Comparison of ENCODE assay signal across 29 cellular contexts in the genomic region with DNA sequence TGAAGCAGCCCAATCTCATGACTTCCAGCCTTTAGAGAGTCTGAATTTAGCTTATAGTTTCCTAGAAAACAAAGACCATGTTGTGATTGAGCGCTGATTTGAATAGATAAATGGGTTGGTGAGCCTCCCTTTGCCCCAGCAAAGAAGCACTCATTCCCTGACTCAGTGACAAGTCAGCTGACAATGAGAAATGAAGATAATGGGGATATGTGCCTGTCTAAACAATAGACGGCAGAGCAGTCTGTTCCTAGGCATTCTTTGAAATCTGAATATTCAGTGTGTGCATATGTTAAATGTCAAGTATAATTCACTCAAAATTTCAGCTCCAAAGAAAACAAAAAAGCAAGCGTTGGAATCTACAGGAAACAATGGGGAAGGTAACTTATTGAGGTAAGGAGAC.
"Had no signal": no experiment of that assay in that cellular context is flagged by ENCODE, and none has a peak within 500 bp of the region (broad histone marks: within the 10 kb centered on the region; RNA-seq: fewer than 3 reads in every experiment).

No MANE protein-coding gene starts in this region.

- H3K4me3 ChIP-seq: ascending aorta, breast epithelium, cardiac muscle cell, coronary artery, dorsolateral prefrontal cortex had no signal

- H3K27me3 Mint-ChIP-seq: activated CD4-positive, alpha-beta memory T cell treated with anti-CD3 and anti-CD28 coated beads, Interleukin-2, amount 10 ng/mL, durations not matched to agents 7 days and 5 days; activated CD4-positive, alpha-beta T cell treated with anti-CD3 and anti-CD28 coated beads, Interleukin-2, amount 10 ng/mL, durations not matched to agents 7 days and 5 days; activated naive CD4-positive, alpha-beta T cell treated with anti-CD3 and anti-CD28 coated beads, Interleukin-2, amount 10 ng/mL, durations not matched to agents 7 days and 5 days; activated naive CD8-positive, alpha-beta T cell treated with anti-CD3 and anti-CD28 coated beads, Interleukin-2, amount 10 ng/mL, durations not matched to agents 7 days and 5 days; activated T-cell treated with anti-CD3 and anti-CD28 coated beads, Interleukin-2, amount 50 U/mL, for 24 hours; dendritic cell treated with granulocyte-macrophage colony-stimulating factor and Interleukin-4, amounts not matched to agents 40 ng/mL and 50 ng/mL, for 4 days had no signal

- H3K36me3 Mint-ChIP-seq: activated naive CD4-positive, alpha-beta T cell treated with anti-CD3 and anti-CD28 coated beads, Interleukin-2, amount 10 ng/mL, durations not matched to agents 7 days and 5 days; activated naive CD4-positive, alpha-beta T cell treated with anti-CD3 and anti-CD28 coated beads, Interleukin-2, amount 50 U/mL, for 72 hours; activated naive CD8-positive, alpha-beta T cell treated with anti-CD3 and anti-CD28 coated beads, Interleukin-2, amount 10 ng/mL, durations not matched to agents 7 days and 5 days; brain had no signal

- H3K9me3 ChIP-seq: ascending aorta, breast epithelium had no signal

- H3K4me1 ChIP-seq: ascending aorta, breast epithelium had no signal

- ATAC-seq: activated CD4-positive, alpha-beta T cell treated with anti-CD3 and anti-CD28 coated beads for 36 hours; activated naive CD4-positive, alpha-beta T cell treated with anti-CD3 and anti-CD28 coated beads, Interleukin-2, amount 50 U/mL, for 72 hours; activated T-cell treated with anti-CD3 and anti-CD28 coated beads, Interleukin-2, amount 50 U/mL, for 72 hours; esophagus mucosa had no signal

- H3K27ac ChIP-seq: ascending aorta, breast epithelium, cardiac muscle cell, coronary artery, dorsolateral prefrontal cortex had no signal

- H3K27ac Mint-ChIP-seq: activated CD4-positive, alpha-beta memory T cell treated with anti-CD3 and anti-CD28 coated beads, Interleukin-2, amount 10 ng/mL, durations not matched to agents 7 days and 5 days; activated CD4-positive, alpha-beta T cell treated with anti-CD3 and anti-CD28 coated beads for 36 hours; activated CD4-positive, alpha-beta T cell treated with anti-CD3 and anti-CD28 coated beads, Interleukin-2, amount 10 ng/mL, durations not matched to agents 7 days and 5 days; activated naive CD4-positive, alpha-beta T cell treated with anti-CD3 and anti-CD28 coated beads, Interleukin-2, amount 10 ng/mL, durations not matched to agents 7 days and 5 days; activated naive CD4-positive, alpha-beta T cell treated with anti-CD3 and anti-CD28 coated beads, Interleukin-2, amount 50 U/mL, for 72 hours; activated naive CD8-positive, alpha-beta T cell treated with anti-CD3 and anti-CD28 coated beads, Interleukin-2, amount 10 ng/mL, durations not matched to agents 7 days and 5 days; activated T-cell treated with anti-CD3 and anti-CD28 coated beads, Interleukin-2, amount 50 U/mL, for 24 hours; activated T-cell treated with anti-CD3 and anti-CD28 coated beads, Interleukin-2, amount 50 U/mL, for 72 hours; brain; dendritic cell treated with granulocyte-macrophage colony-stimulating factor and Interleukin-4, amounts not matched to agents 40 ng/mL and 50 ng/mL, for 4 days; endodermal cell had no signal

- DNase-seq: activated CD4-positive, alpha-beta memory T cell treated with anti-CD3 and anti-CD28 coated beads, Interleukin-2, amount 10 ng/mL, durations not matched to agents 7 days and 5 days; activated CD4-positive, alpha-beta T cell treated with anti-CD3 and anti-CD28 coated beads for 36 hours; activated CD4-positive, alpha-beta T cell treated with anti-CD3 and anti-CD28 coated beads, Interleukin-2, amount 10 ng/mL, durations not matched to agents 7 days and 5 days; activated CD4-positive, alpha-beta T cell treated with anti-CD3 and anti-CD28 coated beads, Interleukin-2, amount 50 U/mL, for 4 hours; activated CD4-positive, CD25-positive, alpha-beta regulatory T cell; activated CD4-positive, CD25-positive, alpha-beta regulatory T cell treated with anti-CD3 and anti-CD28 coated beads, Interleukin-2, amount 50 U/mL, for 72 hours; activated CD8-positive, alpha-beta memory T cell treated with anti-CD3 and anti-CD28 coated beads, Interleukin-2, amount 50 U/mL, for 48 hours; activated gamma-delta T cell; activated naive CD4-positive, alpha-beta T cell; activated naive CD4-positive, alpha-beta T cell treated with anti-CD3 and anti-CD28 coated beads, Interleukin-2, amount 10 ng/mL, durations not matched to agents 7 days and 5 days; activated naive CD8-positive, alpha-beta T cell treated with anti-CD3 and anti-CD28 coated beads, Interleukin-2, amount 10 ng/mL, durations not matched to agents 7 days and 5 days; activated T-cell treated with anti-CD3 and anti-CD28 coated beads for 4 hours; activated T-cell treated with anti-CD3 and anti-CD28 coated beads, Interleukin-2, amount 50 U/mL, for 24 hours; activated T-cell treated with anti-CD3 and anti-CD28 coated beads, Interleukin-2, amount 50 U/mL, for 72 hours; central memory CD4-positive, alpha-beta T cell; cerebellar nuclear complex; dorsolateral prefrontal cortex; effector memory CD4-positive, alpha-beta T cell; endodermal cell; foreskin fibroblast; T-helper 2 cell had no signal

- H3K4me1 Mint-ChIP-seq: activated CD4-positive, alpha-beta memory T cell treated with anti-CD3 and anti-CD28 coated beads, Interleukin-2, amount 10 ng/mL, durations not matched to agents 7 days and 5 days; activated CD4-positive, alpha-beta T cell treated with anti-CD3 and anti-CD28 coated beads for 36 hours; activated CD4-positive, alpha-beta T cell treated with anti-CD3 and anti-CD28 coated beads, Interleukin-2, amount 10 ng/mL, durations not matched to agents 7 days and 5 days; activated naive CD4-positive, alpha-beta T cell treated with anti-CD3 and anti-CD28 coated beads, Interleukin-2, amount 10 ng/mL, durations not matched to agents 7 days and 5 days; activated naive CD8-positive, alpha-beta T cell treated with anti-CD3 and anti-CD28 coated beads, Interleukin-2, amount 10 ng/mL, durations not matched to agents 7 days and 5 days had no signal

- H3K36me3 ChIP-seq: ascending aorta, breast epithelium, cardiac muscle cell had no signal

- H3K27me3 ChIP-seq: ascending aorta, breast epithelium, cardiac muscle cell had no signal

- H3K9me3 Mint-ChIP-seq: activated CD4-positive, alpha-beta memory T cell treated with anti-CD3 and anti-CD28 coated beads, Interleukin-2, amount 10 ng/mL, durations not matched to agents 7 days and 5 days; activated CD4-positive, alpha-beta T cell treated with anti-CD3 and anti-CD28 coated beads, Interleukin-2, amount 10 ng/mL, durations not matched to agents 7 days and 5 days; activated naive CD4-positive, alpha-beta T cell treated with anti-CD3 and anti-CD28 coated beads, Interleukin-2, amount 10 ng/mL, durations not matched to agents 7 days and 5 days; activated naive CD8-positive, alpha-beta T cell treated with anti-CD3 and anti-CD28 coated beads, Interleukin-2, amount 10 ng/mL, durations not matched to agents 7 days and 5 days; activated T-cell treated with anti-CD3 and anti-CD28 coated beads, Interleukin-2, amount 50 U/mL, for 24 hours; activated T-cell treated with anti-CD3 and anti-CD28 coated beads, Interleukin-2, amount 50 U/mL, for 72 hours; dendritic cell treated with granulocyte-macrophage colony-stimulating factor and Interleukin-4, amounts not matched to agents 40 ng/mL and 50 ng/mL, for 4 days; endodermal cell had no signal

- H3K4me3 Mint-ChIP-seq: activated CD4-positive, alpha-beta memory T cell treated with anti-CD3 and anti-CD28 coated beads, Interleukin-2, amount 10 ng/mL, durations not matched to agents 7 days and 5 days; activated CD4-positive, alpha-beta T cell treated with anti-CD3 and anti-CD28 coated beads for 36 hours; activated CD4-positive, alpha-beta T cell treated with anti-CD3 and anti-CD28 coated beads, Interleukin-2, amount 10 ng/mL, durations not matched to agents 7 days and 5 days; activated naive CD4-positive, alpha-beta T cell treated with anti-CD3 and anti-CD28 coated beads, Interleukin-2, amount 10 ng/mL, durations not matched to agents 7 days and 5 days; activated naive CD8-positive, alpha-beta T cell treated with anti-CD3 and anti-CD28 coated beads, Interleukin-2, amount 10 ng/mL, durations not matched to agents 7 days and 5 days; activated T-cell treated with anti-CD3 and anti-CD28 coated beads, Interleukin-2, amount 50 U/mL, for 24 hours; activated T-cell treated with anti-CD3 and anti-CD28 coated beads, Interleukin-2, amount 50 U/mL, for 72 hours; brain; dendritic cell treated with granulocyte-macrophage colony-stimulating factor and Interleukin-4, amounts not matched to agents 40 ng/mL and 50 ng/mL, for 4 days; endodermal cell had no signal
